Comparison of ENCODE assay signal across 12 cellular contexts in genomic region chr16:84795338-84796053, GRCh38. TPM values are rescaled to one million over a fixed set of nuclear protein-coding genes. Genes with fewer than 3 reads are reported as not detected.
DNase-seq lines count a peak whose midpoint lies in the region; ATAC-seq, FAIRE-seq and TF ChIP-seq lines count a peak whose summit lies in the region.
"Had no signal": no experiment of that assay in that cellular context is flagged by ENCODE, and none has a peak within 500 bp of the region (broad histone marks: within the 10 kb centered on the region; RNA-seq: fewer than 3 reads in every experiment).

No MANE protein-coding gene starts in this region.

- peaks cover 4% of the 10 kb centered on the region for H3K36me3 Mint-ChIP-seq in activated naive CD8-positive, alpha-beta T cell treated with anti-CD3 and anti-CD28 coated beads for 36 hours

- CTCF ChIA-PET in K562 (lab: Yijun Ruan, JAX; ENCODE audit: low intra/inter-chr PET ratio): no interaction called here

- H3K4me2 ChIP-seq in K562 (ENCODE audit: insufficient read depth, low read length) (no peak overlapping the region), hepatocyte (no peak overlapping the region)

- H3K9me2 ChIP-seq in hepatocyte (replicated peaks; ENCODE audit: insufficient read depth): no peaks in the 10 kb centered on the region

- H2AFZ ChIP-seq in K562 (ENCODE audit: low read depth, low read length): no peak overlapping the region
- H2AFZ ChIP-seq in hepatocyte: no peak overlapping the region

- H3K27ac ChIP-seq in K562 (ENCODE audit: extremely low read depth, low read depth, low read length): no peak overlapping the region
- H3K27ac ChIP-seq in hepatocyte: peak overlapping the region; percentile 78
- H3K27ac ChIP-seq in sigmoid colon: peak overlapping the region; percentile 74 to 85 (median 80)

- H3K27me3 ChIP-seq in K562 (ENCODE audit: control insufficient read depth in 2 of 2, insufficient read depth in 2 of 2, low read length in 2 of 2) (peaks cover 0 to under 1% of the 10 kb centered on the region in 2 experiments; a peak in 1 of 5 replicates), hepatocyte (no peaks in the 10 kb centered on the region), sigmoid colon (no peaks in the 10 kb centered on the region)

- H3K4me3 ChIP-seq in K562 (no peak overlapping the region), hepatocyte (no peak overlapping the region), sigmoid colon (peak overlapping the region; percentile 21 to 39 (median 26))

- H3K9me3 ChIP-seq in K562 (replicated peaks; ENCODE audit: control insufficient read depth, insufficient read depth, low read depth, low read length) (no peaks in the 10 kb centered on the region), hepatocyte (ENCODE audit: low read depth) (no peaks in the 10 kb centered on the region), sigmoid colon (no peaks in the 10 kb centered on the region)
- H3K9me3 ChIP-seq: Caco-2 had no signal

- TF ChIP-seq EP300 in K562 (IDR thresholded peaks at IDR 0.05; ENCODE audit: low read length) (no peak), sigmoid colon (IDR thresholded peaks at IDR 0.05) (peak; percentile 60 to 98 (median 84))

- TF ChIP-seq CTCF in K562 (IDR thresholded peaks at IDR 0.05 in 2 of 3, conservative IDR thresholded peaks at IDR 0.05 in 1 of 3; ENCODE audit: insufficient read depth in 2 of 3, low read depth in 1 of 3, low read length in 3 of 3): no peak
- TF ChIP-seq CTCF in hepatocyte (IDR thresholded peaks at IDR 0.05; ENCODE audit: poor library complexity): no peak
- TF ChIP-seq CTCF in sigmoid colon (IDR thresholded peaks at IDR 0.05): no peak

- intact Hi-C loops in K562 (cut with micrococcal nuclease) (no loop called here), sigmoid colon (cut with DNase I) (loop anchor here (2.0 kb wide), 1 partner anchor 39 kb away; no protein-coding TSS in a partner anchor)

- DNase-seq in Daoy (ENCODE audit: low read depth) (peak; percentile 32), K562 (ENCODE audit: extremely low read depth in 1 of 4, low spot score in 3 of 4) (no peak), hepatocyte (ENCODE audit: low spot score) (peak; percentile 72), sigmoid colon (peak; percentile 97), DMS114 treated with DMSO at 0.1 percent for 48 hours (lab: John Stamatoyannopoulos, UW; ENCODE audit: unreplicated experiment) (no peak)
- DNase-seq in activated naive CD8-positive, alpha-beta T cell treated with anti-CD3 and anti-CD28 coated beads for 36 hours: no peak
- DNase-seq: activated CD8-positive, alpha-beta memory T cell treated with anti-CD3 and anti-CD28 coated beads for 24 hours; Caco-2; NCI-H1105 treated with DMSO at 0.1 percent for 48 hours had no signal

- no peaks in the 10 kb centered on the region for H3K4me1 Mint-ChIP-seq in activated naive CD8-positive, alpha-beta T cell treated with anti-CD3 and anti-CD28 coated beads for 36 hours

- peak; percentile 51 for ATAC-seq in K562
- no peak for ATAC-seq in GM19463 (IDR thresholded peaks at IDR 0.05; ENCODE audit: unreplicated experiment)
- no peak for ATAC-seq in HG03097 (IDR thresholded peaks at IDR 0.05; ENCODE audit: low FRiP score, unreplicated experiment)

- in situ Hi-C loops in K562 (cut with MboI): no loop called here

- H3K36me3 ChIP-seq in K562 (ENCODE audit: control insufficient read depth, insufficient read depth, low read length) (no peaks in the 10 kb centered on the region), hepatocyte (replicated peaks; ENCODE audit: insufficient read depth, low read depth) (no peaks in the 10 kb centered on the region), sigmoid colon (no peaks in the 10 kb centered on the region)

- POLR2A ChIA-PET in K562 (lab: Yijun Ruan, JAX): no interaction called here

- no peaks in the 10 kb centered on the region for H4K20me1 ChIP-seq in K562 (replicated peaks; ENCODE audit: control insufficient read depth, insufficient read depth, low read length)
- no peaks in the 10 kb centered on the region for H4K20me1 ChIP-seq in hepatocyte (ENCODE audit: insufficient read depth, poor library complexity, severe bottlenecking)

- H3K9ac ChIP-seq in K562 (ENCODE audit: insufficient read depth in 1 of 2, low read depth in 2 of 2, low read length in 2 of 2): peak overlapping the region in 1 of 2 experiments; percentile 43; a peak in 1 of 4 replicates

- no peaks in the 10 kb centered on the region for H3K27me3 Mint-ChIP-seq in activated naive CD8-positive, alpha-beta T cell treated with anti-CD3 and anti-CD28 coated beads for 36 hours

- H3K9me3 Mint-ChIP-seq in activated naive CD8-positive, alpha-beta T cell treated with anti-CD3 and anti-CD28 coated beads for 36 hours: no peaks in the 10 kb centered on the region

- WGBS in K562 (ENCODE audit: insufficient coverage, low coverage, missing lambda C conversion rate): 36% methylated on average over 22 of the region's 22 CpGs
- 71% methylated on average over 22 of the region's 22 CpGs for WGBS in hepatocyte (ENCODE audit: low lambda C conversion rate, missing lambda C conversion rate)
- 79 to 83% methylated on average over 22 of the region's 22 CpGs for WGBS in sigmoid colon, 2 donors

- no peak for FAIRE-seq in K562 (lab: Jason Lieb, UNC)
- FAIRE-seq: colon had no signal

- no peaks in the 10 kb centered on the region for H3K9me1 ChIP-seq in K562 (ENCODE audit: control insufficient read depth, insufficient read depth, low read length)

- H3K27ac Mint-ChIP-seq in activated naive CD8-positive, alpha-beta T cell treated with anti-CD3 and anti-CD28 coated beads for 36 hours: no peak overlapping the region

- H3K79me2 ChIP-seq in K562 (ENCODE audit: control insufficient read depth, insufficient read depth, low read length): no peaks in the 10 kb centered on the region
- no peaks in the 10 kb centered on the region for H3K79me2 ChIP-seq in hepatocyte

- H3K4me1 ChIP-seq in K562 (replicated peaks in 1 of 2; ENCODE audit: control insufficient read depth in 2 of 2, insufficient read depth in 2 of 2, low read length in 2 of 2): peaks cover 2 to 5% of the 10 kb centered on the region in 2 experiments; a peak in 2 of 5 replicates
- peaks cover 6% of the 10 kb centered on the region for H3K4me1 ChIP-seq in hepatocyte (ENCODE audit: insufficient read depth)
- H3K4me1 ChIP-seq in sigmoid colon: peaks cover 0 to 19% (median 17%) of the 10 kb centered on the region in 4 donors
- H3K4me1 ChIP-seq: Caco-2 had no signal

- BruUV-seq in K562 (replicated peaks; lab: Mats Ljungman, UMichigan): no TSS peak

- TF ChIP-seq RAD21 in K562 (CRISPR knock-in tag; conservative IDR thresholded peaks at IDR 0.05 in 1 of 2, IDR thresholded peaks at IDR 0.05 in 1 of 2): no peak

- no peak overlapping the region for H3K4me3 Mint-ChIP-seq in activated naive CD8-positive, alpha-beta T cell treated with anti-CD3 and anti-CD28 coated beads for 36 hours

- TF ChIP-seq POLR2A in K562 (conservative IDR thresholded peaks at IDR 0.05) (no peak), sigmoid colon (IDR thresholded peaks at IDR 0.05) (peak in 1 of 2 donors; percentile 19)

TF ChIP-seq in K562, 482 proteins besides CTCF, POLR2A, EP300 and RAD21 (continues in another document):
- peak; percentile 85 for TF ChIP-seq CEBPB (tag; IDR thresholded peaks at IDR 0.05)
- peak; percentile 65; the same call in 1 of the 2 replicates for TF ChIP-seq ZBTB33 (CRISPR knock-in tag; IDR thresholded peaks at IDR 0.05)
- TF ChIP-seq ZNF551 (CRISPR knock-in tag; IDR thresholded peaks at IDR 0.05): no peak
- TF ChIP-seq ZC3H8 (IDR thresholded peaks at IDR 0.05): no peak
- TF ChIP-seq RB1 (IDR thresholded peaks at IDR 0.05; ENCODE audit: low read depth): no peak
- TF ChIP-seq ZNF76 (CRISPR knock-in tag; IDR thresholded peaks at IDR 0.05; ENCODE audit: borderline replicate concordance): no peak

RNA-seq across cellular contexts. Expression of gene CRISPLD2, which starts 24.3 kb away (rescaled TPM):
- total RNA-seq in Daoy (2014; rRNA removed; shearing (Covaris generic)): 21.6 and 25.7 TPM in 2 replicates
- total RNA-seq in K562 (2011; cell fraction: chromatin; rRNA removed; ENCODE audit: low replicate concordance): 0.42 TPM in 1 of 2 replicates, not detected in the other
- total RNA-seq in K562 (2011; cell fraction: nucleolus; rRNA removed): 0.13 and 0.17 TPM in 2 replicates
- total RNA-seq in K562 (2011; cell fraction: nucleoplasm; rRNA removed): 0.31 TPM in 1 of 2 replicates, not detected in the other
- total RNA-seq in K562 (2014; rRNA removed) (0.12 TPM in 1 of 2 replicates, not detected in the other), K562 (2014; rRNA removed; fragmentation: Illumina TruSeq; extraction: Trizol) (0.04 and 0.10 TPM in 2 replicates), K562 (2015; rRNA removed; fragmentation: Illumina TruSeq; extraction: Trizol) (not detected in 2 replicates), K562 (2021) (0.22 and 0.24 TPM in 2 replicates), hepatocyte (253 and 281 TPM in 2 replicates), sigmoid colon (100 to 1,000 TPM; 140 to 545 (median 260) TPM)
- polyA plus RNA-seq in K562 (2011; rRNA removed) (0.05 TPM in 1 of 2 replicates, not detected in the other), K562 (2014; fragmentation: Illumina TruSeq; extraction: Trizol) (0.03 and 0.06 TPM in 2 replicates), K562 (2014; fragmentation: Nextera tagmentation; extraction: Ambion mirVana) (under 1 TPM in 1 of 2 experiments, not detected in 1; 0.03 TPM), K562 (2014; rRNA removed) (0.08 TPM in 1 of 2 replicates, not detected in the other), hepatocyte (284 and 315 TPM in 2 replicates), sigmoid colon (10 to 100 TPM in 1 of 3 donors, 1 to 10 TPM in 2; 3.0 to 27.3 (median 6.0) TPM)
- 0.03 and 0.19 TPM in 2 replicates for polyA plus RNA-seq in K562 (2011; cell fraction: cytosol; rRNA removed)
- polyA plus RNA-seq in K562 (2011; cell fraction: nucleus; rRNA removed): 0.34 TPM in 1 of 2 replicates, not detected in the other
- 0.07 and 0.16 TPM in 2 replicates for polyA plus RNA-seq in K562 (2012)
- 0.04 and 0.06 TPM in 2 replicates for polyA minus RNA-seq in K562 (2011; rRNA and poly(A)+ RNA removed)
- polyA minus RNA-seq in K562 (2011; cell fraction: cytosol; rRNA and poly(A)+ RNA removed): not detected in 2 replicates
- 0.27 TPM in 1 of 2 replicates, not detected in the other for polyA minus RNA-seq in K562 (2011; cell fraction: nucleus; rRNA and poly(A)+ RNA removed)
- total RNA-seq in activated naive CD8-positive, alpha-beta T cell treated with anti-CD3 and anti-CD28 coated beads for 36 hours: not detected

Comparison
In these comparisons a context has a peak if more than half of its experiments do, and no peak if none do; other contexts are left out.
1. DNase-seq: peak in Daoy (single experiment), hepatocyte (single experiment) and sigmoid colon (single experiment); none in K562 (0 of 4), activated naive CD8-positive, alpha-beta T cell treated with anti-CD3 and anti-CD28 coated beads for 36 hours (single experiment) and DMS114 treated with DMSO at 0.1 percent for 48 hours (single experiment).
2. H3K4me3 ChIP-seq: peak in sigmoid colon (4 of 4); none in K562 (single experiment) and hepatocyte (single experiment).
3. RNA of gene CRISPLD2, which starts 24.3 kb away (total RNA-seq): 140 to 545 TPM in sigmoid colon, 253 to 281 TPM in hepatocyte and 21.6 to 25.7 TPM in Daoy; 0.04 to 0.42 TPM in K562 and not detected in activated naive CD8-positive, alpha-beta T cell treated with anti-CD3 and anti-CD28 coated beads for 36 hours; every median in the first group is over 10 times any median in the second.